In the genomic region with DNA sequence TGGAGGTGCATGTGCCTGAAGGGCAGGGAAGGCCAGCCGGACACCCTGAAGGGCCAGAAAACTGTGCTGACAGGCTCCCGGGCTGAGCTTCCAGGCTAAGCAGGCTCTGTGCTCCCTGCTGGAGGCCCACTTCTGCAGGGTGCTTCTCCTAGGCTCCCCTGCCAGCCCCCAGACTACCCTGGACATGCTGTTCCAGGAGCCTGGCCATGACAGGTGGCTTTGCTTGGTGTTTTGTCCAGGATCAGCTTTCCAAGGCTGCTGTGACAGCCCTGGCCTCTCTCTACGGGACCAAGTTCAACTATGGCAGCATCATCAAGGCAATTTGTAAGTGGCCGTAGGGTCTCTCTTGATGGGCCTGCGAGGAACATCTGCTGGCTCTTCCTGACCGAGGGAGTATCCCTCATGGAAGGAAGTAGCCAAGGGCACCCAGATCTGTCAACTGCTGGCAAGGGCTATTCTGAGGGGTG, we compare ENCODE assay signal across 31 cellular contexts. TPM values are rescaled to one million over a fixed set of nuclear protein-coding genes. Genes with fewer than 3 reads are reported as not detected.
"Had no signal": no experiment of that assay in that cellular context is flagged by ENCODE, and none has a peak within 500 bp of the region (broad histone marks: within the 10 kb centered on the region; RNA-seq: fewer than 3 reads in every experiment).

No MANE protein-coding gene starts in this region.

- H3K9me3 Mint-ChIP-seq: central memory CD8-positive, alpha-beta T cell; stimulated activated memory B cell treated with anti-CD40 and anti-IgM and Interleukin-4, amounts not matched to agents 10 μg/mL and 1 μg/mL and 100 μg/mL, for 72 hours had no signal

- H3K4me1 Mint-ChIP-seq: central memory CD8-positive, alpha-beta T cell; stimulated activated memory B cell treated with anti-CD40 and anti-IgM and Interleukin-4, amounts not matched to agents 10 μg/mL and 1 μg/mL and 100 μg/mL, for 72 hours had no signal

- ATAC-seq: foreskin keratinocyte; left ventricle myocardium superior; naive thymus-derived CD8-positive, alpha-beta T cell; right lobe of liver; stimulated activated memory B cell treated with anti-CD40 and anti-IgM and Interleukin-4, amounts not matched to agents 10 μg/mL and 1 μg/mL and 100 μg/mL, for 72 hours; stimulated activated naive CD8-positive, alpha-beta T cell treated with anti-CD3 and anti-CD28 coated beads, Interleukin-15, amount 100 ng/mL, for 72 hours had no signal

- H3K36me3 Mint-ChIP-seq: stimulated activated memory B cell treated with anti-CD40 and anti-IgM and Interleukin-4, amounts not matched to agents 10 μg/mL and 1 μg/mL and 100 μg/mL, for 72 hours had no signal

- H3K4me1 ChIP-seq: breast epithelium, esophagus muscularis mucosa, foreskin keratinocyte, right lobe of liver, thyroid gland had no signal

- H3K4me3 Mint-ChIP-seq: central memory CD8-positive, alpha-beta T cell; mesothelial cell of epicardium; naive thymus-derived CD8-positive, alpha-beta T cell; stimulated activated memory B cell treated with anti-CD40 and anti-IgM and Interleukin-4, amounts not matched to agents 10 μg/mL and 1 μg/mL and 100 μg/mL, for 72 hours; stimulated activated naive CD8-positive, alpha-beta T cell treated with anti-CD3 and anti-CD28 coated beads, Interleukin-15, amount 100 ng/mL, for 72 hours had no signal

- H3K27ac ChIP-seq: breast epithelium, esophagus muscularis mucosa, foreskin keratinocyte, hepatocyte, neutrophil, right lobe of liver, SK-N-MC, thyroid gland, VCaP had no signal

- H3K27ac Mint-ChIP-seq: mesothelial cell of epicardium; stimulated activated memory B cell treated with anti-CD40 and anti-IgM and Interleukin-4, amounts not matched to agents 10 μg/mL and 1 μg/mL and 100 μg/mL, for 72 hours had no signal

- H3K9me3 ChIP-seq: breast epithelium, esophagus muscularis mucosa, neutrophil, right lobe of liver, thyroid gland had no signal

- DNase-seq: activated CD4-positive, alpha-beta T cell treated with anti-CD3 and anti-CD28 coated beads for 4 hours; activated CD4-positive, alpha-beta T cell treated with anti-CD3 and anti-CD28 coated beads, Interleukin-2, amount 50 U/mL, for 4 hours; activated CD8-positive, alpha-beta memory T cell treated with anti-CD3 and anti-CD28 coated beads, Interleukin-2, amount 50 U/mL, for 4 hours; activated gamma-delta T cell; activated naive CD4-positive, alpha-beta T cell treated with anti-CD3 and anti-CD28 coated beads, Interleukin-2, amount 50 U/mL, for 16 hours; activated T-cell treated with anti-CD3 and anti-CD28 coated beads, Interleukin-2, amount 50 U/mL, for 1 hour; amniotic stem cell; dermis blood vessel endothelial cell; effector CD4-positive, alpha-beta T cell; foreskin keratinocyte; left ventricle myocardium superior; naive thymus-derived CD8-positive, alpha-beta T cell; stimulated activated CD4-positive, alpha-beta T cell treated with anti-CD3 and anti-CD28 coated beads, Interleukin-12 subunit alpha, Interleukin-12 subunit beta, amount 100 ng/mL, for 4 hours; stimulated activated CD4-positive, alpha-beta T cell treated with anti-CD3 and anti-CD28 coated beads, Interleukin-4, amount 100 ng/mL, for 4 hours; stimulated activated CD8-positive, alpha-beta memory T cell treated with anti-CD3 and anti-CD28 coated beads, Interleukin-4, amount 100 ng/mL, for 48 hours; stimulated activated naive CD8-positive, alpha-beta T cell treated with anti-CD3 and anti-CD28 coated beads, Interleukin-15, amount 100 ng/mL, for 72 hours; thyroid gland had no signal

- H3K4me3 ChIP-seq: breast epithelium, esophagus muscularis mucosa, hepatocyte, right lobe of liver, SK-N-MC, thyroid gland had no signal

- H3K27me3 ChIP-seq: breast epithelium, esophagus muscularis mucosa, foreskin keratinocyte, hepatocyte, neutrophil, right lobe of liver, thyroid gland had no signal

- H3K36me3 ChIP-seq: breast epithelium, esophagus muscularis mucosa, neutrophil, right lobe of liver, thyroid gland had no signal

- H3K27me3 Mint-ChIP-seq: naive thymus-derived CD8-positive, alpha-beta T cell; stimulated activated naive CD8-positive, alpha-beta T cell treated with anti-CD3 and anti-CD28 coated beads, Interleukin-15, amount 100 ng/mL, for 72 hours had no signal

RNA-seq across cellular contexts. Expression of a gene that starts 5.3 kb away (rescaled TPM):
- total RNA-seq: dermis blood vessel endothelial cell; esophagus muscularis mucosa; foreskin keratinocyte; left ventricle myocardium superior; lung microvascular endothelial cell; naive thymus-derived CD8-positive, alpha-beta T cell; right lobe of liver; T-helper 1 cell treated with Interleukin-12 subunit alpha and Interleukin-12 subunit beta and Interleukin-4 antibody, amounts not matched to agents 30 ng/mL and 1 ng/mL, for 36 hours; ureter had no signal

RNA-seq across cellular contexts. Expression of a gene that starts 41.0 kb away (rescaled TPM):
- total RNA-seq: breast epithelium, dermis blood vessel endothelial cell, esophagus muscularis mucosa, hepatocyte, left ventricle myocardium superior, lung microvascular endothelial cell, mesothelial cell of epicardium, right lobe of liver, skeletal muscle tissue, thyroid gland had no signal
